In genomic region chr19:9914001-9914314, GRCh38 we compare ENCODE assay signal across 8 cellular contexts. TPM values are rescaled to one million over a fixed set of nuclear protein-coding genes. Genes with fewer than 3 reads are reported as not detected.
DNase-seq lines count a peak whose midpoint lies in the region; ATAC-seq and TF ChIP-seq lines count a peak whose summit lies in the region.

No MANE protein-coding gene starts in this region.

- H3K27me3 ChIP-seq in breast epithelium = peaks cover 0 to 2% of the 10 kb centered on the region in 2 donors
- peaks cover 0 to 28% (median 14%) of the 10 kb centered on the region in 4 donors for H3K27me3 ChIP-seq in upper lobe of left lung

- intact Hi-C loops in breast epithelium (cut with DNase I; ENCODE audit: low total_unique reads) (no loop called here), lower leg skin (cut with DNase I; ENCODE audit: low total_unique reads) (no loop called here)

- H3K9me3 Mint-ChIP-seq in activated T-cell treated with anti-CD3 and anti-CD28 coated beads, Interleukin-2, amount 50 U/mL, for 24 hours = no peaks in the 10 kb centered on the region

- ATAC-seq in upper lobe of left lung (ENCODE audit: low FRiP score in 2 of 2) (peak in 1 of 2 donors; percentile 29), GM21576 (IDR thresholded peaks at IDR 0.05; ENCODE audit: unreplicated experiment) (no peak), GM19452 (IDR thresholded peaks at IDR 0.05; ENCODE audit: unreplicated experiment) (no peak)

- TF ChIP-seq EP300 in upper lobe of left lung (IDR thresholded peaks at IDR 0.05) = no peak

- no peak for DNase-seq in activated T-cell treated with anti-CD3 and anti-CD28 coated beads, Interleukin-2, amount 50 U/mL, for 24 hours
- DNase-seq in activated T-cell treated with anti-CD3 and anti-CD28 coated beads for 4 hours (no peak), breast epithelium (ENCODE audit: low spot score in 2 of 2) (no peak), lower leg skin (ENCODE audit: low spot score in 2 of 2) (no peak), upper lobe of left lung (peak in 1 of 2 donors; percentile 73), NCI-H2227 treated with DMSO at 0.1 percent for 48 hours (lab: John Stamatoyannopoulos, UW) (no peak)

- H3K4me1 Mint-ChIP-seq in activated T-cell treated with anti-CD3 and anti-CD28 coated beads, Interleukin-2, amount 50 U/mL, for 24 hours (ENCODE audit: low read depth) = peaks cover 8% of the 10 kb centered on the region

- H3K27me3 Mint-ChIP-seq in activated T-cell treated with anti-CD3 and anti-CD28 coated beads, Interleukin-2, amount 50 U/mL, for 24 hours = peaks cover 33% of the 10 kb centered on the region

- TF ChIP-seq POLR2A in breast epithelium (IDR thresholded peaks at IDR 0.05) (no peak), lower leg skin (IDR thresholded peaks at IDR 0.05) (no peak), upper lobe of left lung (IDR thresholded peaks at IDR 0.05) (no peak)

- H3K9me3 ChIP-seq in breast epithelium (no peaks in the 10 kb centered on the region), upper lobe of left lung (no peaks in the 10 kb centered on the region)

- H3K4me3 ChIP-seq in breast epithelium (peak overlapping the region; percentile 44 to 87 (median 65)), lower leg skin (ENCODE audit: low read depth, poor library complexity, severe bottlenecking) (peak overlapping the region; percentile 13), upper lobe of left lung (peak overlapping the region; percentile 32 to 56 (median 52))

- H3K4me3 Mint-ChIP-seq in activated T-cell treated with anti-CD3 and anti-CD28 coated beads, Interleukin-2, amount 50 U/mL, for 24 hours = peak overlapping the region; percentile 70

- no peaks in the 10 kb centered on the region for H3K36me3 Mint-ChIP-seq in activated T-cell treated with anti-CD3 and anti-CD28 coated beads, Interleukin-2, amount 50 U/mL, for 24 hours (ENCODE audit: low read depth)

- no peak overlapping the region for H3K27ac Mint-ChIP-seq in activated T-cell treated with anti-CD3 and anti-CD28 coated beads, Interleukin-2, amount 50 U/mL, for 24 hours

- 1% methylated on average over 18 of the region's 27 CpGs; no CpG with 5 or more reads in 1 of the 2 donors for WGBS in lower leg skin, 2 donors
- 5% methylated on average over 4 of the region's 27 CpGs; no CpG with 5 or more reads in 1 of the 2 donors for WGBS in upper lobe of left lung, 2 donors

- H3K4me1 ChIP-seq in breast epithelium = no peaks in the 10 kb centered on the region
- H3K4me1 ChIP-seq in upper lobe of left lung = peaks cover 13 to 22% (median 21%) of the 10 kb centered on the region in 4 donors

- TF ChIP-seq CTCF in breast epithelium (IDR thresholded peaks at IDR 0.05) = no peak
- TF ChIP-seq CTCF in lower leg skin (IDR thresholded peaks at IDR 0.05) = no peak
- no peak for TF ChIP-seq CTCF in upper lobe of left lung (IDR thresholded peaks at IDR 0.05)

- no peak overlapping the region for H3K27ac ChIP-seq in breast epithelium
- peak overlapping the region in 1 of 4 donors; percentile 44 for H3K27ac ChIP-seq in upper lobe of left lung

- no peaks in the 10 kb centered on the region for H3K36me3 ChIP-seq in breast epithelium
- no peaks in the 10 kb centered on the region for H3K36me3 ChIP-seq in upper lobe of left lung

RNA-seq across cellular contexts. Expression of gene OLFM2, which starts 22.4 kb away (rescaled TPM):
- total RNA-seq in breast epithelium (10 to 100 TPM in 1 of 3 donors, 1 to 10 TPM in 2; 7.2 to 42.6 (median 8.8) TPM), lower leg skin (100 to 1,000 TPM in 3 of 4 donors, 10 to 100 TPM in 1; 94.8 to 157 (median 112) TPM), upper lobe of left lung (10 to 100 TPM in 1 of 6 donors, 1 to 10 TPM in 3, under 1 TPM in 1, not detected in 1; 0.98 to 11.3 (median 4.7) TPM)

Comparison
In these comparisons a context has a peak if more than half of its experiments do, and no peak if none do; other contexts are left out.
1. H3K4me3 ChIP-seq: peak in every context shown above with its lines; median percentile 65 in breast epithelium; 52 in upper lobe of left lung; 13 in lower leg skin.